ENCODE assay signal across 1 cellular context in genomic region chr10:72691470-72692056, GRCh38.
TF ChIP-seq lines count a peak whose summit lies in the region.

No MANE protein-coding gene starts in this region.

TF ChIP-seq in K562, 482 proteins besides CTCF, POLR2A, EP300 and RAD21 (continued from another document and continues in another):
- TF ChIP-seq CLOCK (CRISPR knock-in tag; IDR thresholded peaks at IDR 0.05; ENCODE audit: borderline replicate concordance) (no peak), RBM17 (IDR thresholded peaks at IDR 0.05; ENCODE audit: borderline replicate concordance, low read depth, low read length) (no peak), KAT2B (IDR thresholded peaks at IDR 0.05; ENCODE audit: low read depth, low read length) (no peak), FOXM1 (IDR thresholded peaks at IDR 0.05; ENCODE audit: low read depth) (no peak), FOXM1 (CRISPR knock-in tag; IDR thresholded peaks at IDR 0.05; ENCODE audit: low read depth) (no peak), PRDM10 (IDR thresholded peaks at IDR 0.05; ENCODE audit: partially characterized antibody) (no peak), RBM15 (IDR thresholded peaks at IDR 0.05; ENCODE audit: insufficient read depth, low read length) (no peak), TARDBP (IDR thresholded peaks at IDR 0.05) (no peak), ATF7 (IDR thresholded peaks at IDR 0.05) (no peak; the same call in 1 of the 2 replicates), DNMT1 (IDR thresholded peaks at IDR 0.05) (no peak), ZBTB40 (IDR thresholded peaks at IDR 0.05) (peak; percentile 47), ZBTB40 (CRISPR knock-in tag; IDR thresholded peaks at IDR 0.05) (no peak), PTRF (tag; IDR thresholded peaks at IDR 0.05) (no peak), ZBTB1 (CRISPR knock-in tag; IDR thresholded peaks at IDR 0.05; ENCODE audit: borderline replicate concordance, low read depth) (no peak), EGR1 (conservative IDR thresholded peaks at IDR 0.05) (no peak), HOXB6 (CRISPR knock-in tag; IDR thresholded peaks at IDR 0.05; ENCODE audit: borderline replicate concordance) (no peak; the same call in 1 of the 2 replicates), SIN3A (IDR thresholded peaks at IDR 0.05; ENCODE audit: borderline replicate concordance in 2 of 2, control insufficient read depth in 1 of 2, low read depth in 2 of 2, low read length in 2 of 2) (no peak), POLR2B (IDR thresholded peaks at IDR 0.05; ENCODE audit: low read depth, partially characterized antibody) (no peak), THRB (CRISPR knock-in tag; conservative IDR thresholded peaks at IDR 0.05) (no peak), ATF3 (IDR thresholded peaks at IDR 0.05) (no peak), ATF3 (CRISPR knock-in tag; conservative IDR thresholded peaks at IDR 0.05) (no peak; the same call in 1 of the 2 replicates), TSHZ1 (CRISPR knock-in tag; IDR thresholded peaks at IDR 0.05) (no peak), KDM1A (IDR thresholded peaks at IDR 0.05) (no peak), NR2C2 (CRISPR knock-in tag; IDR thresholded peaks at IDR 0.05) (no peak), NR2C2 (tag; IDR thresholded peaks at IDR 0.05) (no peak), SRSF7 (optimal IDR thresholded peaks at IDR 0.05; ENCODE audit: low read depth, low read length) (no peak), GTF2E2 (tag; IDR thresholded peaks at IDR 0.05) (0 out of 2 replicates have a peak, but pooled peaks have one; percentile 16), SMARCC2 (IDR thresholded peaks at IDR 0.05; ENCODE audit: low read depth) (no peak), BRD9 (IDR thresholded peaks at IDR 0.05; ENCODE audit: low read depth, partially characterized antibody) (peak; percentile 21), NEUROD1 (IDR thresholded peaks at IDR 0.05; ENCODE audit: borderline replicate concordance, low read depth, low read length, partially characterized antibody) (peak; percentile 58), MBD1 (CRISPR knock-in tag; IDR thresholded peaks at IDR 0.05) (peak; percentile 89), GTF2A2 (tag; IDR thresholded peaks at IDR 0.05) (no peak), ELF1 (tag; IDR thresholded peaks at IDR 0.05) (no peak), SMARCA4 (IDR thresholded peaks at IDR 0.05) (no peak), ZNF561 (CRISPR knock-in tag; conservative IDR thresholded peaks at IDR 0.05) (no peak), HNRNPLL (IDR thresholded peaks at IDR 0.05; ENCODE audit: low read depth, low read length, poor library complexity, severe bottlenecking) (no peak), HDAC1 (IDR thresholded peaks at IDR 0.05) (no peak), ZNF347 (CRISPR knock-in tag; IDR thresholded peaks at IDR 0.05; ENCODE audit: low read depth) (no peak), NFE2 (IDR thresholded peaks at IDR 0.05; ENCODE audit: low read depth) (no peak)
